In genomic region chr1:38977399-38978244, GRCh38 we compare ENCODE assay signal across 15 cellular contexts. TPM values are rescaled to one million over a fixed set of nuclear protein-coding genes. Genes with fewer than 3 reads are reported as not detected.
DNase-seq lines count a peak whose midpoint lies in the region; ATAC-seq and TF ChIP-seq lines count a peak whose summit lies in the region.
"Not testable (repeated sequence)": the region's sequence is repeated elsewhere in the genome, so short reads cannot be mapped to it uniquely, and the experiment has no call there.
"Had no signal": no experiment of that assay in that cellular context is flagged by ENCODE, and none has a peak within 500 bp of the region (broad histone marks: within the 10 kb centered on the region; RNA-seq: fewer than 3 reads in every experiment).

No MANE protein-coding gene starts in this region.

- TF ChIP-seq CTCF in natural killer cell (IDR thresholded peaks at IDR 0.05): not testable (repeated sequence)

- H3K27ac Mint-ChIP-seq in CD4-positive, CD25-positive, alpha-beta regulatory T cell: peak overlapping the region; percentile 43 to 85 (median 49)
- H3K27ac Mint-ChIP-seq in T-cell: peak overlapping the region; percentile 88 to 89
- H3K27ac Mint-ChIP-seq in activated CD4-positive, alpha-beta T cell treated with anti-CD3 and anti-CD28 coated beads, Interleukin-2, amount 10 ng/mL, durations not matched to agents 7 days and 5 days: peak overlapping the region; percentile 93
- not testable (repeated sequence) for H3K27ac Mint-ChIP-seq in natural killer cell

- peak; percentile 44 to 64 (median 52) for DNase-seq in CD4-positive, CD25-positive, alpha-beta regulatory T cell
- DNase-seq in T-cell: peak; percentile 48 to 84 (median 68)
- DNase-seq in activated CD4-positive, alpha-beta T cell treated with anti-CD3 and anti-CD28 coated beads, Interleukin-2, amount 10 ng/mL, durations not matched to agents 7 days and 5 days: peak; percentile 90
- peak; percentile 60 for DNase-seq in activated CD8-positive, alpha-beta memory T cell treated with anti-CD3 and anti-CD28 coated beads, Interleukin-2, amount 50 U/mL, for 48 hours
- peak; percentile 45 for DNase-seq in activated T-helper 9 cell treated with anti-CD3 and anti-CD28 coated beads, Interleukin-2, amount 50 U/mL, for 16 hours (ENCODE audit: low read depth)
- peak; percentile 7 for DNase-seq in activated naive CD8-positive, alpha-beta T cell treated with anti-CD3 and anti-CD28 coated beads, Interleukin-2, amount 50 U/mL, for 16 hours (ENCODE audit: low read depth, low spot score)
- DNase-seq in natural killer cell: not testable (repeated sequence)
- DNase-seq in stimulated activated CD8-positive, alpha-beta memory T cell treated with anti-CD3 and anti-CD28 coated beads, Interleukin-2, amount 100 ng/mL, for 1 hour (ENCODE audit: low read depth in 2 of 2): peak; percentile 13 to 31

- H3K36me3 Mint-ChIP-seq in CD4-positive, CD25-positive, alpha-beta regulatory T cell; T-cell; natural killer cell: not testable (repeated sequence)
- H3K36me3 Mint-ChIP-seq in activated CD4-positive, alpha-beta T cell treated with anti-CD3 and anti-CD28 coated beads, Interleukin-2, amount 10 ng/mL, durations not matched to agents 7 days and 5 days (ENCODE audit: low read depth): peaks cover 18% of the 10 kb centered on the region

- H3K4me3 ChIP-seq in CD4-positive, CD25-positive, alpha-beta regulatory T cell (ENCODE audit: low read depth, low read length): peak overlapping the region; percentile 13

- POLR2A ChIA-PET in T-cell (lab: Charles Lee): interaction anchor here (0.6 to 1.4 kb wide), 4 partner anchors 15 to 66 kb away, joined by 3 to 6 read pairs (median 4); partner anchors contain the start of gene NDUFS5 (in 1 of the 2)
- POLR2A ChIA-PET in activated CD4-positive, alpha-beta T cell treated with anti-CD3 and anti-CD28 coated beads, Interleukin-2, amount 10 ng/mL, durations not matched to agents 7 days and 5 days (lab: Charles Lee): interaction anchor here (0.5 kb wide), 1 partner anchor 108 kb away, joined by 3 read pairs; no protein-coding TSS in a partner anchor

- not testable (repeated sequence) for H3K27ac ChIP-seq in CD4-positive, CD25-positive, alpha-beta regulatory T cell (ENCODE audit: insufficient read depth, low read length, poor library complexity, severe bottlenecking)

- H3K4me1 Mint-ChIP-seq in CD4-positive, CD25-positive, alpha-beta regulatory T cell: peaks cover 2 to 13% (median 5%) of the 10 kb centered on the region in 4 donors
- peaks cover 13 to 16% (median 15%) of the 10 kb centered on the region in 3 donors for H3K4me1 Mint-ChIP-seq in T-cell
- peaks cover 24% of the 10 kb centered on the region for H3K4me1 Mint-ChIP-seq in activated CD4-positive, alpha-beta T cell treated with anti-CD3 and anti-CD28 coated beads, Interleukin-2, amount 10 ng/mL, durations not matched to agents 7 days and 5 days
- not testable (repeated sequence) for H3K4me1 Mint-ChIP-seq in natural killer cell

- peak overlapping the region; percentile 24 to 90 (median 84) for H3K4me3 Mint-ChIP-seq in CD4-positive, CD25-positive, alpha-beta regulatory T cell
- H3K4me3 Mint-ChIP-seq in T-cell: peak overlapping the region; percentile 60 to 66 (median 61)
- peak overlapping the region; percentile 54 for H3K4me3 Mint-ChIP-seq in activated CD4-positive, alpha-beta T cell treated with anti-CD3 and anti-CD28 coated beads, Interleukin-2, amount 10 ng/mL, durations not matched to agents 7 days and 5 days
- not testable (repeated sequence) for H3K4me3 Mint-ChIP-seq in natural killer cell

- H3K9me3 Mint-ChIP-seq in CD4-positive, CD25-positive, alpha-beta regulatory T cell: peaks cover 0 to 14% (median 0%) of the 10 kb centered on the region in 7 donors
- H3K9me3 Mint-ChIP-seq in T-cell, natural killer cell: not testable (repeated sequence)
- H3K9me3 Mint-ChIP-seq in activated CD4-positive, alpha-beta T cell treated with anti-CD3 and anti-CD28 coated beads, Interleukin-2, amount 10 ng/mL, durations not matched to agents 7 days and 5 days: peaks cover 15% of the 10 kb centered on the region

- not testable (repeated sequence) for H3K27me3 Mint-ChIP-seq in CD4-positive, CD25-positive, alpha-beta regulatory T cell; T-cell; activated CD4-positive, alpha-beta T cell treated with anti-CD3 and anti-CD28 coated beads, Interleukin-2, amount 10 ng/mL, durations not matched to agents 7 days and 5 days; natural killer cell (ENCODE audit: low read depth in 2 of 2)

- intact Hi-C loops in natural killer cell (cut with micrococcal nuclease): not testable (repeated sequence)

- H3K4me1 ChIP-seq in CD4-positive, CD25-positive, alpha-beta regulatory T cell (ENCODE audit: control insufficient read depth, insufficient read depth, low read length, poor library complexity, severe bottlenecking): not testable (repeated sequence)

- not testable (repeated sequence) for H3K9me3 ChIP-seq in CD4-positive, CD25-positive, alpha-beta regulatory T cell (ENCODE audit: control insufficient read depth in 2 of 2, low read length in 2 of 2)

- not testable (repeated sequence) for H3K36me3 ChIP-seq in CD4-positive, CD25-positive, alpha-beta regulatory T cell (ENCODE audit: control insufficient read depth, insufficient read depth, low read length)

- H3K27me3 ChIP-seq in CD4-positive, CD25-positive, alpha-beta regulatory T cell (ENCODE audit: control insufficient read depth, insufficient read depth, low read length): not testable (repeated sequence)

- CTCF ChIA-PET in T-cell (lab: Charles Lee): interaction anchor here (0.6 to 1.1 kb wide), 7 partner anchors 11 to 1554 kb away, joined by 3 to 8 read pairs (median 5); partner anchors contain the start of genes NDUFS5 (in 1 of the 2) and ZNF684 (in 1 of the 2)
- CTCF ChIA-PET in activated CD4-positive, alpha-beta T cell treated with anti-CD3 and anti-CD28 coated beads, Interleukin-2, amount 10 ng/mL, durations not matched to agents 7 days and 5 days (lab: Charles Lee): not testable (repeated sequence)

- peak in 1 of 2 donors; percentile 47 for ATAC-seq in CD4-positive, CD25-positive, alpha-beta regulatory T cell (ENCODE audit: low read depth in 2 of 2)
- ATAC-seq in T-cell (replicated peaks in 1 of 4) (peak; percentile 72 to 84 (median 82)), natural killer cell (peak in 2 of 3 donors; percentile 71 to 73)

RNA-seq across cellular contexts. Expression of gene AKIRIN1, which starts 13.5 kb away (rescaled TPM):
- total RNA-seq in CD4-positive, CD25-positive, alpha-beta regulatory T cell: 97.9 TPM
- 100 to 1,000 TPM in 2 of 4 donors, 10 to 100 TPM in 2; 99.4 to 109 (median 103) TPM for polyA plus RNA-seq in CD4-positive, CD25-positive, alpha-beta regulatory T cell
- total RNA-seq in T-cell (10 to 100 TPM; 62.7 to 79.8 (median 72.7) TPM), natural killer cell (10 to 100 TPM; 70.4 to 80.7 (median 73.2) TPM)
- 10 to 100 TPM; 61.2 to 74.5 TPM for total RNA-seq in activated CD4-positive, alpha-beta T cell treated with anti-CD3 and anti-CD28 coated beads, Interleukin-2, amount 10 ng/mL, durations not matched to agents 7 days and 5 days

RNA-seq across cellular contexts. Expression of gene RHBDL2, which starts 36.0 kb away (rescaled TPM):
- not detected for total RNA-seq in CD4-positive, CD25-positive, alpha-beta regulatory T cell
- under 1 TPM in 2 of 4 donors, not detected in 2; 0.10 TPM for polyA plus RNA-seq in CD4-positive, CD25-positive, alpha-beta regulatory T cell
- total RNA-seq in T-cell: not detected
- total RNA-seq in activated CD4-positive, alpha-beta T cell treated with anti-CD3 and anti-CD28 coated beads, Interleukin-2, amount 10 ng/mL, durations not matched to agents 7 days and 5 days: not detected
- not detected for total RNA-seq in natural killer cell
- total RNA-seq: endodermal cell; gastrocnemius medialis; left ventricle myocardium inferior; natural killer cell treated with Interleukin-12 subunit alpha and Interleukin-12 subunit beta and Interleukin-15 and Interleukin-18, amount 100 ng/mL, for 72 hours; osteocyte; smooth muscle cell; T-helper 2 cell treated with Interferon-gamma antibody and Interleukin-4, amounts not matched to agents 100 ng/mL and 5 ng/mL, for 36 hours had no signal
- polyA plus RNA-seq: smooth muscle cell had no signal

RNA-seq across cellular contexts. Expression of gene NDUFS5, which starts 48.5 kb away (rescaled TPM):
- total RNA-seq in CD4-positive, CD25-positive, alpha-beta regulatory T cell: 101 TPM
- polyA plus RNA-seq in CD4-positive, CD25-positive, alpha-beta regulatory T cell: 100 to 1,000 TPM; 612 to 867 (median 641) TPM
- 100 to 1,000 TPM in 3 of 5 donors, 10 to 100 TPM in 2; 95.3 to 120 (median 101) TPM for total RNA-seq in T-cell
- 100 to 1,000 TPM; 125 to 148 TPM for total RNA-seq in activated CD4-positive, alpha-beta T cell treated with anti-CD3 and anti-CD28 coated beads, Interleukin-2, amount 10 ng/mL, durations not matched to agents 7 days and 5 days
- total RNA-seq in natural killer cell: 10 to 100 TPM; 63.6 to 72.9 (median 71.1) TPM
